Comparison of ENCODE assay signal across 8 cellular contexts in the genomic region with DNA sequence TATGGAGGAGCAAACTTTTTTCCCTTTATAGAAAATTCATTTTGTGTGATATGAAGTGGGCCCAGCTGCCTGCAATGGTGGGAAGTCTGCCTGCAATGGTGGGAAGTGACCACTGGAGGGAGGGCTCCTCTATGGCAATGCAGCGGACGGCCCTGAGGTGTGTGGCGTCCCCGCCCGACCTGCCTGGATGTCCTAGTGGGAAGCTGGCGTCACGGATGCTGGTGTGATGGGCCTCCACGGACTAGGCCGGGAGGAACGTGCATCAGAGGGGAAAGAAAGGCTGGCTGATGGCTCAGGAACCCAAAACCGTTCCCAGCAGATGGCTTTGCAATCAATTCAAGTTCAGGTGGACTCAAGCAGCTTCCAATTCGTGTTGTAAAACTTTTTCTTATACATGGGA.
DNase-seq lines count a peak whose midpoint lies in the region; ATAC-seq and TF ChIP-seq lines count a peak whose summit lies in the region.

No MANE protein-coding gene starts in this region.

- H2BK5ac ChIP-seq in IMR-90 (ENCODE audit: low read depth, low read length, poor library complexity, severe bottlenecking): no peak overlapping the region

- peaks cover 60% of the 10 kb centered on the region for H4K20me1 ChIP-seq in IMR-90 (ENCODE audit: insufficient read depth, low read length)

- H3K4me1 ChIP-seq in IMR-90 (ENCODE audit: control insufficient read depth, insufficient read depth, low read length): peaks cover 4% of the 10 kb centered on the region

- CTCF ChIA-PET in IMR-90 (lab: Yijun Ruan, JAX): interaction anchor here (1.1 kb wide), 1 partner anchor 9 kb away, joined by 3 read pairs; no protein-coding TSS in a partner anchor

- H3K79me1 ChIP-seq in IMR-90 (ENCODE audit: low read depth in 1 of 2, low read length in 2 of 2): peaks cover 32 to 66% of the 10 kb centered on the region in 2 experiments; a peak in 3 of 4 replicates

- H2BK120ac ChIP-seq in IMR-90 (ENCODE audit: low read depth, low read length): no peak overlapping the region

- dilution Hi-C loops in IMR-90 (cut with HindIII; ENCODE audit: low sequenced_read_pairs, unreplicated experiment): no loop called here

- peak overlapping the region; percentile 49 for H2AK9ac ChIP-seq in IMR-90 (replicated peaks; ENCODE audit: low read depth, low read length, poor library complexity)

- H4K5ac ChIP-seq in IMR-90 (ENCODE audit: low read depth, low read length): no peak overlapping the region

- no peak overlapping the region for H2BK15ac ChIP-seq in IMR-90 (ENCODE audit: low read depth, low read length)

- H4K8ac ChIP-seq in IMR-90 (ENCODE audit: low read depth in 2 of 2, low read length in 2 of 2): no peak overlapping the region

- peak; percentile 53 for TF ChIP-seq CTCF in IMR-90 (conservative IDR thresholded peaks at IDR 0.05; ENCODE audit: low read depth, low read length)
- peak; percentile 62 for TF ChIP-seq CTCF in WI38 (IDR thresholded peaks at IDR 0.05; ENCODE audit: low read depth, low read length)

- peaks cover 77% of the 10 kb centered on the region for H3K36me3 ChIP-seq in IMR-90 (ENCODE audit: control insufficient read depth, insufficient read depth, low read length)

- TF ChIP-seq RAD21 in IMR-90 (IDR thresholded peaks at IDR 0.05; ENCODE audit: low read length): peak; percentile 38; the same call in 1 of the 2 replicates

- H2BK20ac ChIP-seq in IMR-90 (ENCODE audit: low read depth, low read length): no peak overlapping the region

- no peaks in the 10 kb centered on the region for H3K9me3 ChIP-seq in IMR-90 (ENCODE audit: control insufficient read depth, insufficient read depth, low read length)

- 57% methylated on average over 8 of the region's 12 CpGs; no CpG with 5 or more reads in 1 of the 2 experiments for WGBS in IMR-90 (ENCODE audit: extremely low coverage in 2 of 2, insufficient read length in 1 of 2), 2 experiments

- H3K14ac ChIP-seq in IMR-90 (replicated peaks; ENCODE audit: low read depth, low read length): no peak overlapping the region

- POLR2A ChIA-PET in IMR-90 (lab: Charles Lee; ENCODE audit: unreplicated experiment): no interaction called here

- H2AK5ac ChIP-seq in IMR-90 (ENCODE audit: low read depth, low read length): peak overlapping the region; percentile 43; the same call in 1 of the 2 replicates

- H3K56ac ChIP-seq in IMR-90 (ENCODE audit: extremely low read depth, insufficient read depth, low read length): no peak overlapping the region

- H3K4me3 ChIP-seq in IMR-90 (ENCODE audit: insufficient read depth, low read depth, low read length): no peak overlapping the region
- no peak overlapping the region for H3K4me3 ChIP-seq in WI38 (ENCODE audit: low read depth, low read length)

- H3K4ac ChIP-seq in IMR-90 (ENCODE audit: low read depth, low read length): no peak overlapping the region

- no peaks in the 10 kb centered on the region for H3K27me3 ChIP-seq in IMR-90 (ENCODE audit: control insufficient read depth, insufficient read depth, low read length)

- H3K9me1 ChIP-seq in IMR-90 (ENCODE audit: insufficient read depth, low read length): peaks cover 15% of the 10 kb centered on the region; the same call in 1 of the 2 replicates

- ATAC-seq in GM19324 (IDR thresholded peaks at IDR 0.05; ENCODE audit: low FRiP score, unreplicated experiment) (peak; percentile 59), IMR-90 (ENCODE audit: low read depth) (peak; percentile 48; the same call in 1 of the 2 replicates)

- no peak overlapping the region for H3K9ac ChIP-seq in IMR-90 (ENCODE audit: low read depth, low read length)

- in situ Hi-C loops in IMR-90 (cut with MboI; ENCODE audit: low sequenced_read_pairs): loop anchor here (10.0 kb wide), 1 partner anchor 223 kb away; no protein-coding TSS in a partner anchor

- no peak overlapping the region for H4K91ac ChIP-seq in IMR-90 (ENCODE audit: insufficient read depth, low read depth, low read length)

- intact Hi-C loops in IMR-90 (cut with micrococcal nuclease): no loop called here

- BruUV-seq in IMR-90 (replicated peaks; lab: Mats Ljungman, UMichigan): no TSS peak

- no peak overlapping the region for H3K18ac ChIP-seq in IMR-90 (ENCODE audit: low read depth, low read length)

- no peak overlapping the region for H3K4me2 ChIP-seq in IMR-90 (ENCODE audit: low read depth, low read length)

- TF ChIP-seq POLR2A in IMR-90 (IDR thresholded peaks at IDR 0.05; ENCODE audit: low read depth, low read length): no peak

- peak; percentile 86 for DNase-seq in AG20443 (ENCODE audit: low spot score)
- peak; percentile 34 for DNase-seq in IMR-90
- DNase-seq in central memory CD4-positive, alpha-beta T cell: peak; percentile 38
- peak; percentile 88 for DNase-seq in left kidney (ENCODE audit: low read depth, low spot score)
- DNase-seq in stimulated activated CD4-positive, alpha-beta T cell treated with anti-CD3 and anti-CD28 coated beads, TNF-alpha, amount 100 ng/mL, for 4 hours (ENCODE audit: low read depth in 3 of 3): peak in 2 of 3 experiments; percentile 21 to 32
- no peak for DNase-seq in OCI-M2 (lab: John Stamatoyannopoulos, UW; ENCODE audit: unreplicated experiment)

- H3K23ac ChIP-seq in IMR-90 (ENCODE audit: low read depth, low read length): no peak overlapping the region

- H2AFZ ChIP-seq in IMR-90 (replicated peaks; ENCODE audit: low read length, poor library complexity): peak overlapping the region; percentile 63

- H3K27ac ChIP-seq in IMR-90 (ENCODE audit: insufficient read depth, low read length): no peak overlapping the region

TF ChIP-seq in IMR-90, 13 proteins besides CTCF, POLR2A, EP300 and RAD21:
- TF ChIP-seq, protein P1, sequence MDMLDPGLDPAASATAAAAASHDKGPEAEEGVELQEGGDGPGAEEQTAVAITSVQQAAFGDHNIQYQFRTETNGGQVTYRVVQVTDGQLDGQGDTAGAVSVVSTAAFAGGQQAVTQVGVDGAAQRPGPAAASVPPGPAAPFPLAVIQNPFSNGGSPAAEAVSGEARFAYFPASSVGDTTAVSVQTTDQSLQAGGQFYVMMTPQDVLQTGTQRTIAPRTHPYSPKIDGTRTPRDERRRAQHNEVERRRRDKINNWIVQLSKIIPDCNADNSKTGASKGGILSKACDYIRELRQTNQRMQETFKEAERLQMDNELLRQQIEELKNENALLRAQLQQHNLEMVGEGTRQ (IDR thresholded peaks at IDR 0.05; ENCODE audit: low read depth, low read length): no peak
- TF ChIP-seq FOS (IDR thresholded peaks at IDR 0.05; ENCODE audit: low read depth, low read length) (no peak), SMC3 (IDR thresholded peaks at IDR 0.05; ENCODE audit: low read depth, low read length) (0 out of 2 replicates have a peak, but pooled peaks have one; percentile 32), NFE2L2 (IDR thresholded peaks at IDR 0.05; ENCODE audit: low read depth, low read length) (no peak)
